8 cellular contexts compared by ENCODE assay signal in genomic region chr2:190235101-190235500, GRCh38.
"Had no signal": no experiment of that assay in that cellular context is flagged by ENCODE, and none has a peak within 500 bp of the region (broad histone marks: within the 10 kb centered on the region; RNA-seq: fewer than 3 reads in every experiment).

No MANE protein-coding gene starts in this region.

- DNase-seq: activated CD4-positive, alpha-beta T cell treated with anti-CD3 and anti-CD28 coated beads, Interleukin-2, amount 50 U/mL, for 4 hours; activated gamma-delta T cell treated with Interleukin-2 at 50 U/mL for 16 hours; activated T-cell treated with anti-CD3 and anti-CD28 coated beads for 4 hours; heart right ventricle; left ventricle myocardium inferior; stimulated activated naive CD8-positive, alpha-beta T cell treated with anti-CD3 and anti-CD28 coated beads, Interleukin-15, Interleukin-2, amounts not matched to agents 100 U/mL and 50 U/mL, for 24 hours; substantia nigra; T-helper 17 cell had no signal
